Comparison of ENCODE assay signal across 8 cellular contexts in genomic region chr6:34248727-34249468, GRCh38. TPM values are rescaled to one million over a fixed set of nuclear protein-coding genes. Genes with fewer than 3 reads are reported as not detected.
A peak's percentile ranks its signal among the peaks of the same experiment; 100 is the strongest.
DNase-seq lines count a peak whose midpoint lies in the region; ATAC-seq and TF ChIP-seq lines count a peak whose summit lies in the region.

TSS of gene SMIM29 (minus strand) at chr6:34249006. CDS start at chr6:34247791, 1,215 bp downstream.

- peaks cover 14% of the 10 kb centered on the region for H3K4me1 ChIP-seq in adipocyte (ENCODE audit: control insufficient read depth, insufficient read depth, low read length)

- peaks cover 12% of the 10 kb centered on the region for H3K4me1 Mint-ChIP-seq in type B pancreatic cell (ENCODE audit: unreplicated experiment)

- peaks cover 3% of the 10 kb centered on the region for H3K36me3 ChIP-seq in adipocyte (ENCODE audit: control insufficient read depth, insufficient read depth, low read length, severe bottlenecking)

- no peaks in the 10 kb centered on the region for H3K9me3 ChIP-seq in adipocyte (ENCODE audit: control insufficient read depth, low read length)

- ATAC-seq in HG02798 (IDR thresholded peaks at IDR 0.05; ENCODE audit: poor library complexity, unreplicated experiment): peak; percentile 86

- no peaks in the 10 kb centered on the region for H3K27me3 ChIP-seq in adipocyte (replicated peaks; ENCODE audit: control insufficient read depth, insufficient read depth, low read length)

- intact Hi-C loops in cardiac septum (cut with DNase I) (loop anchor here (1.0 to 5.0 kb wide), 3 partner anchors 52 to 166 kb away; no protein-coding TSS in a partner anchor), posterior cingulate gyrus (cut with DNase I) (loop anchor here (1.0 to 5.0 kb wide), 5 partner anchors 12 to 358 kb away; partner anchors contain the start of gene NUDT3)

- H3K4me3 ChIP-seq in adipocyte (ENCODE audit: low read length): peak within 1 kb of the TSS; percentile 95

- H3K9ac ChIP-seq in adipocyte (ENCODE audit: low read length): peak within 1 kb of the TSS; percentile 94

- peak within 1 kb of the TSS; percentile 90 for H3K27ac Mint-ChIP-seq in type B pancreatic cell

- H3K36me3 Mint-ChIP-seq in type B pancreatic cell: no peaks in the 10 kb centered on the region

- TF ChIP-seq CTCF in GM12874 (IDR thresholded peaks at IDR 0.05; ENCODE audit: insufficient read depth, low read depth, low read length) (peak; percentile 96), type B pancreatic cell (conservative IDR thresholded peaks at IDR 0.05) (peak; percentile 93)

- DNase-seq in NCI-H1436 treated with DMSO at 0.1 percent for 48 hours (lab: John Stamatoyannopoulos, UW) (peak; percentile 45), T follicular helper cell (ENCODE audit: low read depth) (peak; percentile 97), adipocyte (ENCODE audit: low read depth) (peak; percentile 99), cardiac septum (ENCODE audit: low spot score) (peak; percentile 99), posterior cingulate gyrus (peak; percentile 97 to 100 (median 98)), type B pancreatic cell (ENCODE audit: extremely low spot score, unreplicated experiment) (peak; percentile 99)

- H3K27me3 Mint-ChIP-seq in type B pancreatic cell: no peaks in the 10 kb centered on the region

- H3K4me3 Mint-ChIP-seq in type B pancreatic cell: peak within 1 kb of the TSS; percentile 93

- H3K9me3 Mint-ChIP-seq in type B pancreatic cell: no peaks in the 10 kb centered on the region

RNA-seq across cellular contexts. Expression of gene SMIM29, which starts in this region (rescaled TPM):
- 27.1 TPM for total RNA-seq in cardiac septum
- 16.0 and 20.8 TPM in 2 replicates for total RNA-seq in type B pancreatic cell (ENCODE audit: low replicate concordance)

Comparison
In these comparisons a context has a peak if more than half of its experiments do, and no peak if none do; other contexts are left out.
1. Peak in every context shown above with its lines: DNase-seq, ATAC-seq and H3K4me3 ChIP-seq.
2. DNase-seq: peak in every context shown above with its lines; median percentile 99 in adipocyte; 99 in cardiac septum; 99 in type B pancreatic cell; 98 in posterior cingulate gyrus; 97 in T follicular helper cell; 45 in NCI-H1436 treated with DMSO at 0.1 percent for 48 hours.